In genomic region chr11:102196351-102196750, GRCh38 we compare ENCODE assay signal across 1 cellular context.
TF ChIP-seq lines count a peak whose summit lies in the region.

No MANE protein-coding gene starts in this region.

TF ChIP-seq in SK-N-SH treated with all-trans-retinoic acid at 6 μM for 48 hours, 23 proteins besides CTCF, POLR2A, EP300 and RAD21 (continued from another document):
- TF ChIP-seq ZFP3 (CRISPR knock-in tag; IDR thresholded peaks at IDR 0.05) (no peak), ZC3H10 (CRISPR knock-in tag; IDR thresholded peaks at IDR 0.05) (no peak), CSRNP3 (CRISPR knock-in tag; IDR thresholded peaks at IDR 0.05) (no peak)
